In the genomic region with DNA sequence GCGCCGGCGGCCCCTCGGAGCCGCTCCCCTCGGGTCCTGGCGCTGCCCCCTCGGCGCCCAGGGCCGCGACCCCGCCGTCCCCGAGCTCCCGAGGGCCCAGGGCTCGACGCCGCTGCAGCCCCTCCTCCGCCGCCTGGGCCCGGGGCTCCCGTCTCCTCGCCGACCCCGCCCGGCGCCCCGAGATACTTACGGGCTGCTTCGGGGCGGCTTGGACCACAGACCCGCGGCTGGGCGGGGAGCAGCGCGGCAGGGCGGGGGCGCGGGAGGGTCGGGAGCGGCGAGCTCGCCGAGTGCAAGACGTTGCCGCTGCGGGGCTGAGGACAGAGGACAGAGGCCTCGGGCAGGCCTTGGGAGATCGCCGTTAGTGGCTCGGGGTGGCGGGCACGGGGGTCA, we compare ENCODE assay signal across 8 cellular contexts. TPM values are rescaled to one million over a fixed set of nuclear protein-coding genes. Genes with fewer than 3 reads are reported as not detected.
DNase-seq lines count a peak whose midpoint lies in the region; ATAC-seq and TF ChIP-seq lines count a peak whose summit lies in the region.

No MANE protein-coding gene starts in this region.

- H3K36me3 Mint-ChIP-seq in MCF 10A (ENCODE audit: insufficient read depth, unreplicated experiment): peaks cover 54% of the 10 kb centered on the region

- H3K4me1 ChIP-seq in mononuclear cell (ENCODE audit: insufficient read depth, low read length): peaks cover 34% of the 10 kb centered on the region

- peaks cover 20% of the 10 kb centered on the region for H3K4me1 Mint-ChIP-seq in MCF 10A (ENCODE audit: insufficient read depth, unreplicated experiment)

- in situ Hi-C loops in KBM-7 (cut with MboI; ENCODE audit: low pct_unique_long_range_greater_than_20kb, low sequenced_read_pairs): no loop called here

- POLR2A ChIA-PET in MCF 10A (lab: Yijun Ruan, JAX): interaction anchor here (0.6 to 10.4 kb wide), 37 partner anchors 10 to 587 kb away, joined by 3 to 473 read pairs (median 6); a partner anchor contains a TSS

- H3K27ac Mint-ChIP-seq in MCF 10A (ENCODE audit: low read depth, unreplicated experiment): peak overlapping the region; percentile 93

- H3K4me3 Mint-ChIP-seq in MCF 10A (ENCODE audit: unreplicated experiment): peak overlapping the region; percentile 73

- intact Hi-C loops in MCF 10A (cut with micrococcal nuclease): loop anchor here (1.0 to 5.0 kb wide), 2 partner anchors 67 to 286 kb away; a partner anchor contains a TSS

- ATAC-seq in GM19328 (IDR thresholded peaks at IDR 0.05; ENCODE audit: unreplicated experiment): peak; percentile 12
- peak; percentile 5 for ATAC-seq in HG03280 (IDR thresholded peaks at IDR 0.05; ENCODE audit: unreplicated experiment)

- no peaks in the 10 kb centered on the region for H3K27me3 Mint-ChIP-seq in MCF 10A (ENCODE audit: insufficient read depth, unreplicated experiment)

- no peak for DNase-seq in MCF 10A (ENCODE audit: unreplicated experiment)
- no peak for DNase-seq in stimulated activated CD4-positive, alpha-beta T cell treated with anti-CD3 and anti-CD28 coated beads, Interleukin-2, amount 100 ng/mL, for 24 hours
- DNase-seq in HuH-7.5 (ENCODE audit: low spot score): no peak
- no peak for DNase-seq in RPMI8226
- DNase-seq in KBM-7: no peak

- CTCF ChIA-PET in MCF 10A (lab: Yijun Ruan, JAX): interaction anchor here (0.6 to 6.3 kb wide), 7 partner anchors 13 to 89 kb away, joined by 3 to 71 read pairs (median 8); no protein-coding TSS in a partner anchor

- no peak for TF ChIP-seq CTCF in MCF 10A (IDR thresholded peaks at IDR 0.05; ENCODE audit: unreplicated experiment)

- BruUV-seq in MCF 10A (replicated peaks; lab: Mats Ljungman, UMichigan): no TSS peak

- no peaks in the 10 kb centered on the region for H3K27me3 ChIP-seq in mononuclear cell (ENCODE audit: insufficient read depth, low read length)

- H3K9me3 Mint-ChIP-seq in MCF 10A (ENCODE audit: unreplicated experiment): no peaks in the 10 kb centered on the region

- no peaks in the 10 kb centered on the region for H3K9me3 ChIP-seq in mononuclear cell (ENCODE audit: low read depth, low read length)

- peak overlapping the region; percentile 80 for H3K4me3 ChIP-seq in mononuclear cell (ENCODE audit: low read length)

RNA-seq across cellular contexts. Expression of a gene that starts 0.3 kb away (rescaled TPM):
- total RNA-seq in MCF 10A (2022) (53.1 and 66.0 TPM in 2 replicates), mononuclear cell (86.2 TPM)

RNA-seq across cellular contexts. Expression of a gene that starts 30.5 kb away (rescaled TPM):
- total RNA-seq in MCF 10A (2022) (not detected in 2 replicates), mononuclear cell (not detected)
